ENCODE assay signal across 8 cellular contexts in the genomic region with DNA sequence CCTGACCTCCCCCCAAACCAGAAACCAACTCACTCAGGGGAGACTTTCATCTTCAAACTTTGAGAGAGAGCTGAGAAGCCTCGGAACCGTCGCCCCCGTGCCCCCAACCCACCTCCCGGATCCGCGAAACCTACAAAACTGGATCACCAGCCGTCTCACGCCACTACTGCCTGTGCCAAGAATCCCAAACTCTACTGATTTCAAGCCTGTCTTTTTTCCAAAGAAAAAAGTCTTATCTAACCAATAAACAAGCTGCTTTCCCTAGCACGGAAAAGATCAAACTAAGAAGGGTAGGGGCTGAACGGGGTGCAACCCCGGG. TPM values are rescaled to one million over a fixed set of nuclear protein-coding genes. Genes with fewer than 3 reads are reported as not detected.
A peak's percentile ranks its signal among the peaks of the same experiment; 100 is the strongest.
DNase-seq lines count a peak whose midpoint lies in the region; ATAC-seq and TF ChIP-seq lines count a peak whose summit lies in the region.

No MANE protein-coding gene starts in this region.

- H3K36me3 ChIP-seq in sigmoid colon: peaks cover 0 to 6% (median 3%) of the 10 kb centered on the region in 4 donors

- no peak for TF ChIP-seq EP300 in sigmoid colon (IDR thresholded peaks at IDR 0.05)

- peaks cover 25% of the 10 kb centered on the region for H3K4me1 Mint-ChIP-seq in T-helper 17 cell

- in situ Hi-C loops in G401 (cut with HindIII; ENCODE audit: low sequenced_read_pairs): no loop called here

- no peaks in the 10 kb centered on the region for H3K36me3 Mint-ChIP-seq in T-helper 17 cell (ENCODE audit: low read depth)

- peak overlapping the region; percentile 78 for H3K27ac Mint-ChIP-seq in T-helper 17 cell

- H3K9me3 ChIP-seq in T-helper 17 cell (ENCODE audit: control insufficient read depth, low read length, poor library complexity, severe bottlenecking) (no peaks in the 10 kb centered on the region), sigmoid colon (no peaks in the 10 kb centered on the region)

- H3K4me3 Mint-ChIP-seq in T-helper 17 cell: no peak overlapping the region

- peak overlapping the region; percentile 46 for H3K4me3 ChIP-seq in GM12864 (ENCODE audit: low read depth, low read length)
- peak overlapping the region; percentile 76 for H3K4me3 ChIP-seq in fibroblast of the aortic adventitia (ENCODE audit: low read depth, low read length)
- H3K4me3 ChIP-seq in sigmoid colon: peak overlapping the region; percentile 85 to 98 (median 96)

- intact Hi-C loops in sigmoid colon (cut with DNase I): loop anchor here (5.0 to 10.0 kb wide), 3 partner anchors 42 to 608 kb away; no protein-coding TSS in a partner anchor

- no peak for ATAC-seq in T-helper 17 cell
- ATAC-seq in HG02798 (IDR thresholded peaks at IDR 0.05; ENCODE audit: poor library complexity, unreplicated experiment): no peak
- ATAC-seq in GM21526 (IDR thresholded peaks at IDR 0.05; ENCODE audit: low FRiP score, unreplicated experiment): no peak

- peak overlapping the region in 3 of 4 donors; percentile 94 to 98 (median 97) for H3K27ac ChIP-seq in sigmoid colon

- no peaks in the 10 kb centered on the region for H3K27me3 ChIP-seq in sigmoid colon

- no peak for TF ChIP-seq CTCF in GM12864 (IDR thresholded peaks at IDR 0.05; ENCODE audit: low read depth, low read length, missing control alignments)
- TF ChIP-seq CTCF in fibroblast of the aortic adventitia (IDR thresholded peaks at IDR 0.05; ENCODE audit: insufficient read depth, low read length): no peak
- no peak for TF ChIP-seq CTCF in sigmoid colon (IDR thresholded peaks at IDR 0.05)

- WGBS in sigmoid colon, 2 donors: 1 to 3% methylated on average over 12 of the region's 12 CpGs

- DNase-seq in GM12864 (ENCODE audit: low read depth): no peak
- no peak for DNase-seq in T-helper 17 cell
- DNase-seq in fibroblast of the aortic adventitia (ENCODE audit: low read depth): peak; percentile 35
- no peak for DNase-seq in sigmoid colon
- no peak for DNase-seq in NOMO-1 treated with DMSO at 0.1 percent for 48 hours (lab: John Stamatoyannopoulos, UW; ENCODE audit: unreplicated experiment)
- DNase-seq in G401 (ENCODE audit: low spot score): no peak

- no peak for TF ChIP-seq POLR2A in sigmoid colon (IDR thresholded peaks at IDR 0.05)

- peaks cover 0 to 36% (median 14%) of the 10 kb centered on the region in 4 donors for H3K4me1 ChIP-seq in sigmoid colon

- H3K27me3 Mint-ChIP-seq in T-helper 17 cell: no peaks in the 10 kb centered on the region

RNA-seq across cellular contexts. Expression of gene AXIN2, which starts 2.0 kb away (rescaled TPM):
- total RNA-seq in T-helper 17 cell (10 to 100 TPM; 28.4 to 31.6 TPM), fibroblast of the aortic adventitia (ENCODE audit: low replicate concordance) (8.0 and 11.1 TPM in 2 replicates), sigmoid colon (10 to 100 TPM in 2 of 4 donors, 1 to 10 TPM in 2; 9.1 to 16.1 (median 12.5) TPM)
- polyA plus RNA-seq in sigmoid colon: 10 to 100 TPM in 1 of 3 donors, 1 to 10 TPM in 2; 6.0 to 11.8 (median 9.0) TPM
- 6.3 and 8.6 TPM in 2 replicates for total RNA-seq in G401 (2014; rRNA removed; shearing (Covaris generic))

Comparison
In these comparisons a context has a peak if more than half of its experiments do, and no peak if none do; other contexts are left out.
1. H3K4me3 ChIP-seq: peak in every context shown above with its lines; median percentile 96 in sigmoid colon; 76 in fibroblast of the aortic adventitia; 46 in GM12864.